ENCODE assay signal across 1 cellular context in the genomic region with DNA sequence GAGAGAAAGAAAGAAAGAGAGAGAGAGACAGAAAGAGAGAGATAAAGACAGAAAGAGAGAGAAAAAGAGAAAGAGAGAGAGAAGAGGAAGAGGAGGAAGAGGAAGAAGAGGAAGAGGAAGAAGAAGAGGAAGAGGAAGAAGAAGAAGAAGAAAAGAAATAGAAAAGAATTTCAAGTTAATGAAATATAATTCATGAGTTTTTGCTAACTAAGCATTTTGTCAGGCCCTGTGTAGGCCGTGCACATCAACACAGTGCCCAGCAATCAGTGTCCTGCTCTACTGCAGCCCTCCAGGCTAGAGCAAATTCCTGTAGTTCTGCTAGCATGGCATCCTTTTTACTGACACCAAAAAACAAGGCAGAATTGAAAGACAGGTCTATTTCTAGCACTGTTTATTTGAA.
TF ChIP-seq lines count a peak whose summit lies in the region.

No MANE protein-coding gene starts in this region.

TF ChIP-seq in GM23338, 12 proteins besides CTCF, POLR2A, EP300 and RAD21 (continued from another document):
- TF ChIP-seq, protein P1, sequence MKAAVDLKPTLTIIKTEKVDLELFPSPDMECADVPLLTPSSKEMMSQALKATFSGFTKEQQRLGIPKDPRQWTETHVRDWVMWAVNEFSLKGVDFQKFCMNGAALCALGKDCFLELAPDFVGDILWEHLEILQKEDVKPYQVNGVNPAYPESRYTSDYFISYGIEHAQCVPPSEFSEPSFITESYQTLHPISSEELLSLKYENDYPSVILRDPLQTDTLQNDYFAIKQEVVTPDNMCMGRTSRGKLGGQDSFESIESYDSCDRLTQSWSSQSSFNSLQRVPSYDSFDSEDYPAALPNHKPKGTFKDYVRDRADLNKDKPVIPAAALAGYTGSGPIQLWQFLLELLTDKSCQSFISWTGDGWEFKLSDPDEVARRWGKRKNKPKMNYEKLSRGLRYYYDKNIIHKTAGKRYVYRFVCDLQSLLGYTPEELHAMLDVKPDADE (IDR thresholded peaks at IDR 0.05): no peak
- no peak for TF ChIP-seq ZNF331 (CRISPR knock-in tag; IDR thresholded peaks at IDR 0.05; ENCODE audit: low read depth)
